In genomic region chr5:148558892-148559291, GRCh38 we compare ENCODE assay signal across 19 cellular contexts.
"Had no signal": no experiment of that assay in that cellular context is flagged by ENCODE, and none has a peak within 500 bp of the region (broad histone marks: within the 10 kb centered on the region; RNA-seq: fewer than 3 reads in every experiment).

No MANE protein-coding gene starts in this region.

- H3K4me3 ChIP-seq: ovary, psoas muscle, right atrium auricular region, suprapubic skin, tibial nerve had no signal

- H3K27ac ChIP-seq: brain microvascular endothelial cell, neutrophil, ovary, psoas muscle, right atrium auricular region, suprapubic skin, tibial nerve had no signal

- DNase-seq: activated gamma-delta T cell treated with Interleukin-2 at 50 U/mL for 16 hours; activated T-cell treated with anti-CD3 and anti-CD28 coated beads, Interleukin-2, amount 50 U/mL, for 1 hour; aorta; brain microvascular endothelial cell; central memory CD4-positive, alpha-beta T cell; effector memory CD4-positive, alpha-beta T cell; foreskin melanocyte; immature natural killer cell; left ventricle myocardium superior; midbrain; ovary; psoas muscle; stimulated activated CD4-positive, alpha-beta T cell treated with anti-CD3 and anti-CD28 coated beads, Interleukin-1b, Interleukin-23, amount 100 ng/mL, for 48 hours had no signal

- FAIRE-seq: urothelium cell line had no signal

- H3K36me3 ChIP-seq: brain microvascular endothelial cell, neutrophil, ovary, right atrium auricular region, suprapubic skin, tibial nerve had no signal

- H3K4me1 ChIP-seq: psoas muscle, suprapubic skin, tibial nerve had no signal

- H3K27me3 ChIP-seq: brain microvascular endothelial cell, neutrophil, ovary, right atrium auricular region, suprapubic skin, tibial nerve had no signal

- H3K9me3 ChIP-seq: neutrophil, ovary, psoas muscle, right atrium auricular region, suprapubic skin, tibial nerve had no signal

- ATAC-seq: esophagus mucosa, left ventricle myocardium superior, psoas muscle had no signal
